In the genomic region with DNA sequence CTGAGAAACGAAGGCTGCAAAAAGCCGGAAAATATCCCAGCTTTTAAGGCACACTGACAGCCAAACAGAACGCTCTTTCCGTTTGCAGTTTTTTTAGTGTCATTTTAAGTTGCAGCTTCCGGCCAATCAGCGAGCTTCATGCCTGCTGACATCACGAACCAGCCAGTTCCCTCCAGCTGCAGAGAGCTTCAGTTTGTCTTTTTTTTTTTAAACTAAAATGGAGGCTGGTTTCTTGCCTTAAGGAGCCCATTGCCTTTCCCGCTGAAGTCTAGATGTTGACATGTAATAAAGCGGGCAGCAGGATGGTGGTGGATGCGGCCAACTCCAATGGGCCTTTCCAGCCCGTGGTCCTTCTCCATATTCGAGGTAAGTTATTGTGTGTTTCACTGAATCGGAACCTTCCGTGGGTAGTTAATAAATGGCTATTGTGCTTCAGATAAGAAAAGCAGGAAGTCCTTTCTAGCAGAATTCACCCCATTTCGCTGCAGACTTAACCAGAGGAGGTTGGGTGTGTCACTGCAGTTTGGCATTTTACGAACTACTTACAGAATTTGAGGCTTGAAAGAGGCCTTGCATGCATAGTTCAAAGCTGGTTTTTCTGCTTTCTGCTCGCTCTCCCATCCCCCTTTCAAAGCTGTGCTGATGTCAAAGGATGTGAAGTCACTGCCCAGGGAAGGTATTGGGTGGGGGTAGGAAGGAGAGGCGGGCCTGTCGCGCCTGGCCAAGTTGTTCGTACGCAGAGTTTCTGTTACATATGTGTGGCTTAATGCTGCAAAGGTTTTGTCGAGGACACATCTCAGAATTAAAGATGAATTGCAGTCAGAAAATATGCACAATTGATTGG, we compare ENCODE assay signal across 1 cellular context.
TF ChIP-seq lines count a peak whose summit lies in the region.

No MANE protein-coding gene starts in this region.

TF ChIP-seq in HepG2, 621 proteins besides CTCF, POLR2A, EP300 and RAD21 (continued from another document and continues in another):
- TF ChIP-seq, protein P1, sequence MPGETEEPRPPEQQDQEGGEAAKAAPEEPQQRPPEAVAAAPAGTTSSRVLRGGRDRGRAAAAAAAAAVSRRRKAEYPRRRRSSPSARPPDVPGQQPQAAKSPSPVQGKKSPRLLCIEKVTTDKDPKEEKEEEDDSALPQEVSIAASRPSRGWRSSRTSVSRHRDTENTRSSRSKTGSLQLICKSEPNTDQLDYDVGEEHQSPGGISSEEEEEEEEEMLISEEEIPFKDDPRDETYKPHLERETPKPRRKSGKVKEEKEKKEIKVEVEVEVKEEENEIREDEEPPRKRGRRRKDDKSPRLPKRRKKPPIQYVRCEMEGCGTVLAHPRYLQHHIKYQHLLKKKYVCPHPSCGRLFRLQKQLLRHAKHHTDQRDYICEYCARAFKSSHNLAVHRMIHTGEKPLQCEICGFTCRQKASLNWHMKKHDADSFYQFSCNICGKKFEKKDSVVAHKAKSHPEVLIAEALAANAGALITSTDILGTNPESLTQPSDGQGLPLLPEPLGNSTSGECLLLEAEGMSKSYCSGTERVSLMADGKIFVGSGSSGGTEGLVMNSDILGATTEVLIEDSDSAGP (CRISPR knock-in tag; IDR thresholded peaks at IDR 0.05; ENCODE audit: borderline replicate concordance) = 0 out of 2 replicates have a peak, but pooled peaks have one; percentile 38
- TF ChIP-seq ZNF562 (CRISPR knock-in tag; IDR thresholded peaks at IDR 0.05; ENCODE audit: borderline replicate concordance) = no peak
- no peak for TF ChIP-seq ZNF230 (CRISPR knock-in tag; IDR thresholded peaks at IDR 0.05)
- TF ChIP-seq SUZ12 (IDR thresholded peaks at IDR 0.05; ENCODE audit: low read depth, low read length) = no peak
- TF ChIP-seq, protein P2, sequence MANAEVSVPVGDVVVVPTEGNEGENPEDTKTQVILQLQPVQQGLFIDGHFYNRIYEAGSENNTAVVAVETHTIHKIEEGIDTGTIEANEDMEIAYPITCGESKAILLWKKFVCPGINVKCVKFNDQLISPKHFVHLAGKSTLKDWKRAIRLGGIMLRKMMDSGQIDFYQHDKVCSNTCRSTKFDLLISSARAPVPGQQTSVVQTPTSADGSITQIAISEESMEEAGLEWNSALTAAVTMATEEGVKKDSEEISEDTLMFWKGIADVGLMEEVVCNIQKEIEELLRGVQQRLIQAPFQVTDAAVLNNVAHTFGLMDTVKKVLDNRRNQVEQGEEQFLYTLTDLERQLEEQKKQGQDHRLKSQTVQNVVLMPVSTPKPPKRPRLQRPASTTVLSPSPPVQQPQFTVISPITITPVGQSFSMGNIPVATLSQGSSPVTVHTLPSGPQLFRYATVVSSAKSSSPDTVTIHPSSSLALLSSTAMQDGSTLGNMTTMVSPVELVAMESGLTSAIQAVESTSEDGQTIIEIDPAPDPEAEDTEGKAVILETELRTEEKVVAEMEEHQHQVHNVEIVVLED (CRISPR knock-in tag; IDR thresholded peaks at IDR 0.05; ENCODE audit: borderline replicate concordance) = peak; percentile 58; the same call in 1 of the 2 replicates
- TF ChIP-seq GZF1 (CRISPR knock-in tag; IDR thresholded peaks at IDR 0.05) = no peak
- no peak for TF ChIP-seq ZNF33B (CRISPR knock-in tag; IDR thresholded peaks at IDR 0.05)
- TF ChIP-seq SYNCRIP (IDR thresholded peaks at IDR 0.05; ENCODE audit: insufficient read depth, low read depth, low read length) = no peak
- no peak; the same call in 1 of the 2 replicates for TF ChIP-seq ZNF12 (CRISPR knock-in tag; IDR thresholded peaks at IDR 0.05)
- TF ChIP-seq, protein P3, sequence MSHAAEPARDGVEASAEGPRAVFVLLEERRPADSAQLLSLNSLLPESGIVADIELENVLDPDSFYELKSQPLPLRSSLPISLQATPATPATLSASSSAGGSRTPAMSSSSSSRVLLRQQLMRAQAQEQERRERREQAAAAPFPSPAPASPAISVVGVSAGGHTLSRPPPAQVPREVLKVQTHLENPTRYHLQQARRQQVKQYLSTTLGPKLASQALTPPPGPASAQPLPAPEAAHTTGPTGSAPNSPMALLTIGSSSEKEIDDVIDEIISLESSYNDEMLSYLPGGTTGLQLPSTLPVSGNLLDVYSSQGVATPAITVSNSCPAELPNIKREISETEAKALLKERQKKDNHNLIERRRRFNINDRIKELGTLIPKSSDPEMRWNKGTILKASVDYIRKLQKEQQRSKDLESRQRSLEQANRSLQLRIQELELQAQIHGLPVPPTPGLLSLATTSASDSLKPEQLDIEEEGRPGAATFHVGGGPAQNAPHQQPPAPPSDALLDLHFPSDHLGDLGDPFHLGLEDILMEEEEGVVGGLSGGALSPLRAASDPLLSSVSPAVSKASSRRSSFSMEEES (CRISPR knock-in tag; IDR thresholded peaks at IDR 0.05) = 0 out of 2 replicates have a peak, but pooled peaks have one; percentile 58
- TF ChIP-seq, protein P4, sequence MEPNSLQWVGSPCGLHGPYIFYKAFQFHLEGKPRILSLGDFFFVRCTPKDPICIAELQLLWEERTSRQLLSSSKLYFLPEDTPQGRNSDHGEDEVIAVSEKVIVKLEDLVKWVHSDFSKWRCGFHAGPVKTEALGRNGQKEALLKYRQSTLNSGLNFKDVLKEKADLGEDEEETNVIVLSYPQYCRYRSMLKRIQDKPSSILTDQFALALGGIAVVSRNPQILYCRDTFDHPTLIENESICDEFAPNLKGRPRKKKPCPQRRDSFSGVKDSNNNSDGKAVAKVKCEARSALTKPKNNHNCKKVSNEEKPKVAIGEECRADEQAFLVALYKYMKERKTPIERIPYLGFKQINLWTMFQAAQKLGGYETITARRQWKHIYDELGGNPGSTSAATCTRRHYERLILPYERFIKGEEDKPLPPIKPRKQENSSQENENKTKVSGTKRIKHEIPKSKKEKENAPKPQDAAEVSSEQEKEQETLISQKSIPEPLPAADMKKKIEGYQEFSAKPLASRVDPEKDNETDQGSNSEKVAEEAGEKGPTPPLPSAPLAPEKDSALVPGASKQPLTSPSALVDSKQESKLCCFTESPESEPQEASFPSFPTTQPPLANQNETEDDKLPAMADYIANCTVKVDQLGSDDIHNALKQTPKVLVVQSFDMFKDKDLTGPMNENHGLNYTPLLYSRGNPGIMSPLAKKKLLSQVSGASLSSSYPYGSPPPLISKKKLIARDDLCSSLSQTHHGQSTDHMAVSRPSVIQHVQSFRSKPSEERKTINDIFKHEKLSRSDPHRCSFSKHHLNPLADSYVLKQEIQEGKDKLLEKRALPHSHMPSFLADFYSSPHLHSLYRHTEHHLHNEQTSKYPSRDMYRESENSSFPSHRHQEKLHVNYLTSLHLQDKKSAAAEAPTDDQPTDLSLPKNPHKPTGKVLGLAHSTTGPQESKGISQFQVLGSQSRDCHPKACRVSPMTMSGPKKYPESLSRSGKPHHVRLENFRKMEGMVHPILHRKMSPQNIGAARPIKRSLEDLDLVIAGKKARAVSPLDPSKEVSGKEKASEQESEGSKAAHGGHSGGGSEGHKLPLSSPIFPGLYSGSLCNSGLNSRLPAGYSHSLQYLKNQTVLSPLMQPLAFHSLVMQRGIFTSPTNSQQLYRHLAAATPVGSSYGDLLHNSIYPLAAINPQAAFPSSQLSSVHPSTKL (CRISPR knock-in tag; IDR thresholded peaks at IDR 0.05) = peak; percentile 44; the same call in 1 of the 2 replicates
- TF ChIP-seq, protein P5, sequence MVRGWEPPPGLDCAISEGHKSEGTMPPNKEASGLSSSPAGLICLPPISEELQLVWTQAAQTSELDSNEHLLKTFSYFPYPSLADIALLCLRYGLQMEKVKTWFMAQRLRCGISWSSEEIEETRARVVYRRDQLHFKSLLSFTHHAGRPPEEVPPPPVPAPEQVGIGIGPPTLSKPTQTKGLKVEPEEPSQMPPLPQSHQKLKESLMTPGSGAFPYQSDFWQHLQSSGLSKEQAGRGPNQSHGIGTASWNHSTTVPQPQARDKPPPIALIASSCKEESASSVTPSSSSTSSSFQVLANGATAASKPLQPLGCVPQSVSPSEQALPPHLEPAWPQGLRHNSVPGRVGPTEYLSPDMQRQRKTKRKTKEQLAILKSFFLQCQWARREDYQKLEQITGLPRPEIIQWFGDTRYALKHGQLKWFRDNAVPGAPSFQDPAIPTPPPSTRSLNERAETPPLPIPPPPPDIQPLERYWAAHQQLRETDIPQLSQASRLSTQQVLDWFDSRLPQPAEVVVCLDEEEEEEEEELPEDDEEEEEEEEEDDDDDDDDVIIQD (CRISPR knock-in tag; IDR thresholded peaks at IDR 0.05; ENCODE audit: low read depth) = peak; percentile 29; the same call in 1 of the 2 replicates
- TF ChIP-seq, protein P6, sequence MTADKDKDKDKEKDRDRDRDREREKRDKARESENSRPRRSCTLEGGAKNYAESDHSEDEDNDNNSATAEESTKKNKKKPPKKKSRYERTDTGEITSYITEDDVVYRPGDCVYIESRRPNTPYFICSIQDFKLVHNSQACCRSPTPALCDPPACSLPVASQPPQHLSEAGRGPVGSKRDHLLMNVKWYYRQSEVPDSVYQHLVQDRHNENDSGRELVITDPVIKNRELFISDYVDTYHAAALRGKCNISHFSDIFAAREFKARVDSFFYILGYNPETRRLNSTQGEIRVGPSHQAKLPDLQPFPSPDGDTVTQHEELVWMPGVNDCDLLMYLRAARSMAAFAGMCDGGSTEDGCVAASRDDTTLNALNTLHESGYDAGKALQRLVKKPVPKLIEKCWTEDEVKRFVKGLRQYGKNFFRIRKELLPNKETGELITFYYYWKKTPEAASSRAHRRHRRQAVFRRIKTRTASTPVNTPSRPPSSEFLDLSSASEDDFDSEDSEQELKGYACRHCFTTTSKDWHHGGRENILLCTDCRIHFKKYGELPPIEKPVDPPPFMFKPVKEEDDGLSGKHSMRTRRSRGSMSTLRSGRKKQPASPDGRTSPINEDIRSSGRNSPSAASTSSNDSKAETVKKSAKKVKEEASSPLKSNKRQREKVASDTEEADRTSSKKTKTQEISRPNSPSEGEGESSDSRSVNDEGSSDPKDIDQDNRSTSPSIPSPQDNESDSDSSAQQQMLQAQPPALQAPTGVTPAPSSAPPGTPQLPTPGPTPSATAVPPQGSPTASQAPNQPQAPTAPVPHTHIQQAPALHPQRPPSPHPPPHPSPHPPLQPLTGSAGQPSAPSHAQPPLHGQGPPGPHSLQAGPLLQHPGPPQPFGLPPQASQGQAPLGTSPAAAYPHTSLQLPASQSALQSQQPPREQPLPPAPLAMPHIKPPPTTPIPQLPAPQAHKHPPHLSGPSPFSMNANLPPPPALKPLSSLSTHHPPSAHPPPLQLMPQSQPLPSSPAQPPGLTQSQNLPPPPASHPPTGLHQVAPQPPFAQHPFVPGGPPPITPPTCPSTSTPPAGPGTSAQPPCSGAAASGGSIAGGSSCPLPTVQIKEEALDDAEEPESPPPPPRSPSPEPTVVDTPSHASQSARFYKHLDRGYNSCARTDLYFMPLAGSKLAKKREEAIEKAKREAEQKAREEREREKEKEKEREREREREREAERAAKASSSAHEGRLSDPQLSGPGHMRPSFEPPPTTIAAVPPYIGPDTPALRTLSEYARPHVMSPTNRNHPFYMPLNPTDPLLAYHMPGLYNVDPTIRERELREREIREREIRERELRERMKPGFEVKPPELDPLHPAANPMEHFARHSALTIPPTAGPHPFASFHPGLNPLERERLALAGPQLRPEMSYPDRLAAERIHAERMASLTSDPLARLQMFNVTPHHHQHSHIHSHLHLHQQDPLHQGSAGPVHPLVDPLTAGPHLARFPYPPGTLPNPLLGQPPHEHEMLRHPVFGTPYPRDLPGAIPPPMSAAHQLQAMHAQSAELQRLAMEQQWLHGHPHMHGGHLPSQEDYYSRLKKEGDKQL (CRISPR knock-in tag; IDR thresholded peaks at IDR 0.05; ENCODE audit: low read depth) = no peak
- TF ChIP-seq ZNF850 (CRISPR knock-in tag; conservative IDR thresholded peaks at IDR 0.05) = no peak
- no peak for TF ChIP-seq ZNF510 (CRISPR knock-in tag; IDR thresholded peaks at IDR 0.05; ENCODE audit: low read depth)
- TF ChIP-seq, protein P7, sequence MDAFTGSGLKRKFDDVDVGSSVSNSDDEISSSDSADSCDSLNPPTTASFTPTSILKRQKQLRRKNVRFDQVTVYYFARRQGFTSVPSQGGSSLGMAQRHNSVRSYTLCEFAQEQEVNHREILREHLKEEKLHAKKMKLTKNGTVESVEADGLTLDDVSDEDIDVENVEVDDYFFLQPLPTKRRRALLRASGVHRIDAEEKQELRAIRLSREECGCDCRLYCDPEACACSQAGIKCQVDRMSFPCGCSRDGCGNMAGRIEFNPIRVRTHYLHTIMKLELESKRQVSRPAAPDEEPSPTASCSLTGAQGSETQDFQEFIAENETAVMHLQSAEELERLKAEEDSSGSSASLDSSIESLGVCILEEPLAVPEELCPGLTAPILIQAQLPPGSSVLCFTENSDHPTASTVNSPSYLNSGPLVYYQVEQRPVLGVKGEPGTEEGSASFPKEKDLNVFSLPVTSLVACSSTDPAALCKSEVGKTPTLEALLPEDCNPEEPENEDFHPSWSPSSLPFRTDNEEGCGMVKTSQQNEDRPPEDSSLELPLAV (CRISPR knock-in tag; conservative IDR thresholded peaks at IDR 0.05; ENCODE audit: low read depth) = no peak
- no peak for TF ChIP-seq NKX3-1 (CRISPR knock-in tag; IDR thresholded peaks at IDR 0.05)
- TF ChIP-seq SNRNP70 (IDR thresholded peaks at IDR 0.05; ENCODE audit: low read depth, low read length) = no peak
- TF ChIP-seq JUNB (CRISPR knock-in tag; IDR thresholded peaks at IDR 0.05; ENCODE audit: borderline replicate concordance) = no peak
- TF ChIP-seq NPAS2 (CRISPR knock-in tag; IDR thresholded peaks at IDR 0.05; ENCODE audit: borderline replicate concordance) = no peak
- TF ChIP-seq ZNF225 (CRISPR knock-in tag; IDR thresholded peaks at IDR 0.05) = no peak
- TF ChIP-seq, protein P8, sequence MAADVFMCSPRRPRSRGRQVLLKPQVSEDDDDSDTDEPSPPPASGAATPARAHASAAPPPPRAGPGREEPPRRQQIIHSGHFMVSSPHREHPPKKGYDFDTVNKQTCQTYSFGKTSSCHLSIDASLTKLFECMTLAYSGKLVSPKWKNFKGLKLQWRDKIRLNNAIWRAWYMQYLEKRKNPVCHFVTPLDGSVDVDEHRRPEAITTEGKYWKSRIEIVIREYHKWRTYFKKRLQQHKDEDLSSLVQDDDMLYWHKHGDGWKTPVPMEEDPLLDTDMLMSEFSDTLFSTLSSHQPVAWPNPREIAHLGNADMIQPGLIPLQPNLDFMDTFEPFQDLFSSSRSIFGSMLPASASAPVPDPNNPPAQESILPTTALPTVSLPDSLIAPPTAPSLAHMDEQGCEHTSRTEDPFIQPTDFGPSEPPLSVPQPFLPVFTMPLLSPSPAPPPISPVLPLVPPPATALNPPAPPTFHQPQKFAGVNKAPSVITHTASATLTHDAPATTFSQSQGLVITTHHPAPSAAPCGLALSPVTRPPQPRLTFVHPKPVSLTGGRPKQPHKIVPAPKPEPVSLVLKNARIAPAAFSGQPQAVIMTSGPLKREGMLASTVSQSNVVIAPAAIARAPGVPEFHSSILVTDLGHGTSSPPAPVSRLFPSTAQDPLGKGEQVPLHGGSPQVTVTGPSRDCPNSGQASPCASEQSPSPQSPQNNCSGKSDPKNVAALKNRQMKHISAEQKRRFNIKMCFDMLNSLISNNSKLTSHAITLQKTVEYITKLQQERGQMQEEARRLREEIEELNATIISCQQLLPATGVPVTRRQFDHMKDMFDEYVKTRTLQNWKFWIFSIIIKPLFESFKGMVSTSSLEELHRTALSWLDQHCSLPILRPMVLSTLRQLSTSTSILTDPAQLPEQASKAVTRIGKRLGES (CRISPR knock-in tag; IDR thresholded peaks at IDR 0.05; ENCODE audit: borderline replicate concordance) = no peak
- TF ChIP-seq ZNF136 (CRISPR knock-in tag; IDR thresholded peaks at IDR 0.05; ENCODE audit: low read depth) = no peak
- TF ChIP-seq ZNF253 (CRISPR knock-in tag; IDR thresholded peaks at IDR 0.05; ENCODE audit: borderline replicate concordance) = no peak
- no peak for TF ChIP-seq ZZZ3 (CRISPR knock-in tag; IDR thresholded peaks at IDR 0.05; ENCODE audit: borderline replicate concordance)
- peak; percentile 66; the same call in 1 of the 2 replicates for TF ChIP-seq ZNF331 (CRISPR knock-in tag; IDR thresholded peaks at IDR 0.05)
- TF ChIP-seq, protein P9, sequence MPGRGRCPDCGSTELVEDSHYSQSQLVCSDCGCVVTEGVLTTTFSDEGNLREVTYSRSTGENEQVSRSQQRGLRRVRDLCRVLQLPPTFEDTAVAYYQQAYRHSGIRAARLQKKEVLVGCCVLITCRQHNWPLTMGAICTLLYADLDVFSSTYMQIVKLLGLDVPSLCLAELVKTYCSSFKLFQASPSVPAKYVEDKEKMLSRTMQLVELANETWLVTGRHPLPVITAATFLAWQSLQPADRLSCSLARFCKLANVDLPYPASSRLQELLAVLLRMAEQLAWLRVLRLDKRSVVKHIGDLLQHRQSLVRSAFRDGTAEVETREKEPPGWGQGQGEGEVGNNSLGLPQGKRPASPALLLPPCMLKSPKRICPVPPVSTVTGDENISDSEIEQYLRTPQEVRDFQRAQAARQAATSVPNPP (CRISPR knock-in tag; IDR thresholded peaks at IDR 0.05) = no peak
